In genomic region chr17:4678448-4679026, GRCh38 we compare ENCODE assay signal across 12 cellular contexts. TPM values are rescaled to one million over a fixed set of nuclear protein-coding genes. Genes with fewer than 3 reads are reported as not detected.
DNase-seq lines count a peak whose midpoint lies in the region; ATAC-seq and TF ChIP-seq lines count a peak whose summit lies in the region.
"Had no signal": no experiment of that assay in that cellular context is flagged by ENCODE, and none has a peak within 500 bp of the region (broad histone marks: within the 10 kb centered on the region; RNA-seq: fewer than 3 reads in every experiment).

No MANE protein-coding gene starts in this region.

- no peaks in the 10 kb centered on the region for H3K4me1 Mint-ChIP-seq in activated naive CD4-positive, alpha-beta T cell treated with anti-CD3 and anti-CD28 coated beads for 36 hours (ENCODE audit: low read depth)
- H3K4me1 Mint-ChIP-seq in activated naive CD4-positive, alpha-beta T cell treated with anti-CD3 and anti-CD28 coated beads, Interleukin-2, amount 10 ng/mL, durations not matched to agents 7 days and 5 days = no peaks in the 10 kb centered on the region
- peaks cover 26% of the 10 kb centered on the region for H3K4me1 Mint-ChIP-seq in stimulated activated naive CD8-positive, alpha-beta T cell treated with anti-CD3 and anti-CD28 coated beads, Interleukin-15, amount 100 ng/mL, for 72 hours

- peaks cover 23% of the 10 kb centered on the region for H3K36me3 Mint-ChIP-seq in activated naive CD4-positive, alpha-beta T cell treated with anti-CD3 and anti-CD28 coated beads for 36 hours (ENCODE audit: low read depth)
- H3K36me3 Mint-ChIP-seq in activated naive CD4-positive, alpha-beta T cell treated with anti-CD3 and anti-CD28 coated beads, Interleukin-2, amount 10 ng/mL, durations not matched to agents 7 days and 5 days = peaks cover 41% of the 10 kb centered on the region

- no peak for DNase-seq in activated naive CD4-positive, alpha-beta T cell treated with anti-CD3 and anti-CD28 coated beads for 36 hours
- DNase-seq in activated naive CD4-positive, alpha-beta T cell treated with anti-CD3 and anti-CD28 coated beads, Interleukin-2, amount 10 ng/mL, durations not matched to agents 7 days and 5 days = no peak
- DNase-seq in SW480 (ENCODE audit: low spot score) (peak; percentile 52), foreskin fibroblast (peak; percentile 94 to 95), T-helper 1 cell (no peak)
- peak in 1 of 2 donors; percentile 29 for DNase-seq in stimulated activated naive CD8-positive, alpha-beta T cell treated with anti-CD3 and anti-CD28 coated beads, Interleukin-15, amount 100 ng/mL, for 72 hours
- DNase-seq: activated CD4-positive, CD25-positive, alpha-beta regulatory T cell; CD8-positive, alpha-beta memory T cell; Kasumi-1; upper lobe of left lung had no signal

- TF ChIP-seq CTCF in foreskin fibroblast (IDR thresholded peaks at IDR 0.05; ENCODE audit: low read depth, low read length) = no peak

- peak overlapping the region; percentile 61 for H3K27ac Mint-ChIP-seq in activated naive CD4-positive, alpha-beta T cell treated with anti-CD3 and anti-CD28 coated beads for 36 hours
- no peak overlapping the region for H3K27ac Mint-ChIP-seq in activated naive CD4-positive, alpha-beta T cell treated with anti-CD3 and anti-CD28 coated beads, Interleukin-2, amount 10 ng/mL, durations not matched to agents 7 days and 5 days
- no peak overlapping the region for H3K27ac Mint-ChIP-seq in stimulated activated naive CD8-positive, alpha-beta T cell treated with anti-CD3 and anti-CD28 coated beads, Interleukin-15, amount 100 ng/mL, for 72 hours

- H3K4me3 ChIP-seq in foreskin fibroblast (ENCODE audit: low read depth in 1 of 2, low read length in 2 of 2) = no peak overlapping the region
- H3K4me3 ChIP-seq: upper lobe of left lung had no signal

- no peak overlapping the region for H3K4me3 Mint-ChIP-seq in activated naive CD4-positive, alpha-beta T cell treated with anti-CD3 and anti-CD28 coated beads for 36 hours
- H3K4me3 Mint-ChIP-seq in activated naive CD4-positive, alpha-beta T cell treated with anti-CD3 and anti-CD28 coated beads, Interleukin-2, amount 10 ng/mL, durations not matched to agents 7 days and 5 days = no peak overlapping the region
- H3K4me3 Mint-ChIP-seq in stimulated activated naive CD8-positive, alpha-beta T cell treated with anti-CD3 and anti-CD28 coated beads, Interleukin-15, amount 100 ng/mL, for 72 hours = no peak overlapping the region
- H3K4me3 Mint-ChIP-seq: CD8-positive, alpha-beta memory T cell had no signal

- no peaks in the 10 kb centered on the region for H3K9me3 Mint-ChIP-seq in activated naive CD4-positive, alpha-beta T cell treated with anti-CD3 and anti-CD28 coated beads for 36 hours
- no peaks in the 10 kb centered on the region for H3K9me3 Mint-ChIP-seq in activated naive CD4-positive, alpha-beta T cell treated with anti-CD3 and anti-CD28 coated beads, Interleukin-2, amount 10 ng/mL, durations not matched to agents 7 days and 5 days
- H3K9me3 Mint-ChIP-seq in stimulated activated naive CD8-positive, alpha-beta T cell treated with anti-CD3 and anti-CD28 coated beads, Interleukin-15, amount 100 ng/mL, for 72 hours = no peaks in the 10 kb centered on the region
- H3K9me3 Mint-ChIP-seq: CD8-positive, alpha-beta memory T cell had no signal

- CTCF ChIA-PET in activated naive CD4-positive, alpha-beta T cell treated with anti-CD3 and anti-CD28 coated beads for 36 hours (lab: Charles Lee) = interaction anchor here (0.6 to 1.0 kb wide), 3 partner anchors 34 to 1076 kb away, joined by 3 read pairs; no protein-coding TSS in a partner anchor
- CTCF ChIA-PET in activated naive CD4-positive, alpha-beta T cell treated with anti-CD3 and anti-CD28 coated beads, Interleukin-2, amount 10 ng/mL, durations not matched to agents 7 days and 5 days (lab: Charles Lee) = no interaction called here

- intact Hi-C loops in activated naive CD4-positive, alpha-beta T cell treated with anti-CD3 and anti-CD28 coated beads for 36 hours (cut with micrococcal nuclease) = no loop called here

- peak; percentile 73 for ATAC-seq in stimulated activated naive CD8-positive, alpha-beta T cell treated with anti-CD3 and anti-CD28 coated beads, Interleukin-15, amount 100 ng/mL, for 72 hours
- no peak for ATAC-seq in GM18517 (IDR thresholded peaks at IDR 0.05; ENCODE audit: unreplicated experiment)
- no peak for ATAC-seq in HG02981 (IDR thresholded peaks at IDR 0.05; ENCODE audit: unreplicated experiment)

- no peaks in the 10 kb centered on the region for H3K27me3 Mint-ChIP-seq in activated naive CD4-positive, alpha-beta T cell treated with anti-CD3 and anti-CD28 coated beads for 36 hours (ENCODE audit: low read depth)
- no peaks in the 10 kb centered on the region for H3K27me3 Mint-ChIP-seq in activated naive CD4-positive, alpha-beta T cell treated with anti-CD3 and anti-CD28 coated beads, Interleukin-2, amount 10 ng/mL, durations not matched to agents 7 days and 5 days
- no peaks in the 10 kb centered on the region for H3K27me3 Mint-ChIP-seq in stimulated activated naive CD8-positive, alpha-beta T cell treated with anti-CD3 and anti-CD28 coated beads, Interleukin-15, amount 100 ng/mL, for 72 hours
- H3K27me3 Mint-ChIP-seq: CD8-positive, alpha-beta memory T cell had no signal

RNA-seq across cellular contexts. Expression of gene PELP1, which starts 25.4 kb away (rescaled TPM):
- 10 to 100 TPM; 79.0 to 91.2 TPM for total RNA-seq in activated naive CD4-positive, alpha-beta T cell treated with anti-CD3 and anti-CD28 coated beads for 36 hours

RNA-seq across cellular contexts. Expression of gene ARRB2, which starts 31.9 kb away (rescaled TPM):
- 100 to 1,000 TPM; 169 to 174 TPM for total RNA-seq in activated naive CD4-positive, alpha-beta T cell treated with anti-CD3 and anti-CD28 coated beads for 36 hours

RNA-seq across cellular contexts. Expression of gene ALOX15, which starts 37.1 kb away (rescaled TPM):
- total RNA-seq in activated naive CD4-positive, alpha-beta T cell treated with anti-CD3 and anti-CD28 coated beads for 36 hours = not detected
- total RNA-seq: CD8-positive, alpha-beta memory T cell had no signal

RNA-seq across cellular contexts. Expression of gene MED11, which starts 52.7 kb away (rescaled TPM):
- 10 to 100 TPM; 15.9 to 17.1 TPM for total RNA-seq in activated naive CD4-positive, alpha-beta T cell treated with anti-CD3 and anti-CD28 coated beads for 36 hours

Comparison
In these comparisons a context has a peak if more than half of its experiments do, and no peak if none do; other contexts are left out.
1. DNase-seq: peak in SW480 (single experiment) and foreskin fibroblast (2 of 2); none in activated naive CD4-positive, alpha-beta T cell treated with anti-CD3 and anti-CD28 coated beads for 36 hours (single experiment), activated naive CD4-positive, alpha-beta T cell treated with anti-CD3 and anti-CD28 coated beads, Interleukin-2, amount 10 ng/mL, durations not matched to agents 7 days and 5 days (single experiment) and T-helper 1 cell (0 of 5).